Comparison of ENCODE assay signal across 17 cellular contexts in the genomic region with DNA sequence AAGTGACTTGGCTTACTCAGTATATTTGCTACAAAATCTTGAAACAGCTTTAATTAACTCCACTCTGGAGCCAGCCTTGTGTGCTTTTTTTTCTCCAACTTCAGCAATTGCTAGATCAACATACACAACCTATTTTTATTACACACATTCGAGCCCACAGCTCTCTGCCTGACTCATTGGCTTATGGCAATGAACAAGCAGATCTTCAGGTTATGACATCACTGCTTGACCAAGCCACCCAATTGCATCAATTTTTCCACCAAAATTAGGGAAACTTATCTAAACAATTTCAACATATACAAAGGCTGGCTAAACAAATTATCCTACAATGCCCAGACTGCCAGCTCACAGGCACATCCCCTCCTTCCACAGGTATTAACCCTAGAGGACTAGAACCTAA. TPM values are rescaled to one million over a fixed set of nuclear protein-coding genes. Genes with fewer than 3 reads are reported as not detected.
A peak's percentile ranks its signal among the peaks of the same experiment; 100 is the strongest.
DNase-seq lines count a peak whose midpoint lies in the region; TF ChIP-seq lines count a peak whose summit lies in the region.
"Had no signal": no experiment of that assay in that cellular context is flagged by ENCODE, and none has a peak within 500 bp of the region (broad histone marks: within the 10 kb centered on the region; RNA-seq: fewer than 3 reads in every experiment).

No MANE protein-coding gene starts in this region.

- H3K36me3 ChIP-seq in breast epithelium = no peaks in the 10 kb centered on the region

- H3K9me3 Mint-ChIP-seq in MCF 10A (ENCODE audit: unreplicated experiment) = peaks cover 8% of the 10 kb centered on the region

- POLR2A ChIA-PET in MCF 10A (lab: Yijun Ruan, JAX) = interaction anchor here (0.7 kb wide), 1 partner anchor 311 kb away, joined by 3 read pairs; no protein-coding TSS in a partner anchor

- intact Hi-C loops in MCF 10A (cut with micrococcal nuclease) = no loop called here
- intact Hi-C loops in breast epithelium (cut with DNase I; ENCODE audit: low total_unique reads) = no loop called here
- intact Hi-C loops in lower leg skin (cut with DNase I; ENCODE audit: low total_unique reads) = no loop called here

- DNase-seq in MCF 10A (ENCODE audit: unreplicated experiment) (peak; percentile 35), breast epithelium (ENCODE audit: low spot score in 2 of 2) (no peak), NCI-H226 (peak; percentile 7), dermis blood vessel endothelial cell (peak; percentile 19), stromal cell of bone marrow (ENCODE audit: low read depth) (peak; percentile 83), lower leg skin (ENCODE audit: low spot score in 2 of 2) (no peak), C1 segment of cervical spinal cord (lab: John Stamatoyannopoulos, UW) (no peak)
- DNase-seq in stimulated activated CD8-positive, alpha-beta memory T cell treated with anti-CD3 and anti-CD28 coated beads, Interleukin-4, amount 100 ng/mL, for 48 hours = no peak
- DNase-seq: activated CD4-positive, CD25-positive, alpha-beta regulatory T cell treated with anti-CD3 and anti-CD28 coated beads, Interleukin-2, amount 50 U/mL, for 72 hours; activated T-cell treated with anti-CD3 and anti-CD28 coated beads for 4 hours; cortex of kidney; DMS53 had no signal

- H3K4me1 Mint-ChIP-seq in MCF 10A (ENCODE audit: insufficient read depth, unreplicated experiment) = no peaks in the 10 kb centered on the region

- H3K4me3 Mint-ChIP-seq in MCF 10A (ENCODE audit: unreplicated experiment) = no peak overlapping the region
- H3K4me3 Mint-ChIP-seq: activated naive CD8-positive, alpha-beta T cell had no signal

- no peaks in the 10 kb centered on the region for H3K27me3 ChIP-seq in breast epithelium
- H3K27me3 ChIP-seq: gastroesophageal sphincter, tibial nerve had no signal

- H3K4me3 ChIP-seq in breast epithelium (no peak overlapping the region), lower leg skin (ENCODE audit: low read depth, poor library complexity, severe bottlenecking) (no peak overlapping the region)
- H3K4me3 ChIP-seq: A549, gastroesophageal sphincter, PC-9, tibial nerve had no signal

- H3K27me3 Mint-ChIP-seq in MCF 10A (ENCODE audit: insufficient read depth, unreplicated experiment) = no peaks in the 10 kb centered on the region
- H3K27me3 Mint-ChIP-seq: activated naive CD8-positive, alpha-beta T cell had no signal

- no peak overlapping the region for H3K27ac Mint-ChIP-seq in MCF 10A (ENCODE audit: low read depth, unreplicated experiment)
- H3K27ac Mint-ChIP-seq: activated naive CD8-positive, alpha-beta T cell had no signal

- WGBS in lower leg skin, 2 donors = 47 to 57% methylated on average over 1 of the region's 1 CpG

- peaks cover 27 to 41% of the 10 kb centered on the region in 2 donors for H3K9me3 ChIP-seq in breast epithelium

- peaks cover 12% of the 10 kb centered on the region for H3K36me3 Mint-ChIP-seq in MCF 10A (ENCODE audit: insufficient read depth, unreplicated experiment)

- CTCF ChIA-PET in MCF 10A (lab: Yijun Ruan, JAX) = no interaction called here

- TF ChIP-seq POLR2A in breast epithelium (IDR thresholded peaks at IDR 0.05) (no peak), lower leg skin (IDR thresholded peaks at IDR 0.05) (no peak)

- H3K4me1 ChIP-seq in breast epithelium = no peaks in the 10 kb centered on the region
- H3K4me1 ChIP-seq: A549, gastroesophageal sphincter, tibial nerve had no signal

- H3K27ac ChIP-seq in breast epithelium = no peak overlapping the region
- H3K27ac ChIP-seq: A549, gastroesophageal sphincter, PC-9, tibial nerve had no signal

- TF ChIP-seq CTCF in MCF 10A (IDR thresholded peaks at IDR 0.05; ENCODE audit: unreplicated experiment) (no peak), breast epithelium (IDR thresholded peaks at IDR 0.05) (no peak), lower leg skin (IDR thresholded peaks at IDR 0.05) (no peak)

- BruUV-seq in MCF 10A (replicated peaks; lab: Mats Ljungman, UMichigan) = no TSS peak

RNA-seq across cellular contexts. Expression of a gene that starts 39.6 kb away (rescaled TPM):
- total RNA-seq in MCF 10A (2022) (18.7 and 26.5 TPM in 2 replicates), breast epithelium (10 to 100 TPM; 19.0 to 20.0 (median 19.0) TPM), dermis blood vessel endothelial cell (5.3 and 10.6 TPM in 2 replicates), lower leg skin (100 to 1,000 TPM in 1 of 4 donors, 10 to 100 TPM in 3; 34.8 to 117 (median 54.8) TPM)

Comparison
In these comparisons a context has a peak if more than half of its experiments do, and no peak if none do; other contexts are left out.
1. DNase-seq: peak in MCF 10A (single experiment), NCI-H226 (single experiment), dermis blood vessel endothelial cell (single experiment) and stromal cell of bone marrow (single experiment); none in breast epithelium (0 of 2), stimulated activated CD8-positive, alpha-beta memory T cell treated with anti-CD3 and anti-CD28 coated beads, Interleukin-4, amount 100 ng/mL, for 48 hours (single experiment), lower leg skin (0 of 2) and C1 segment of cervical spinal cord (0 of 14).